1 cellular context compared by ENCODE assay signal in genomic region chr14:24297190-24297964, GRCh38.
A peak's percentile ranks its signal among the peaks of the same experiment; 100 is the strongest.
TF ChIP-seq lines count a peak whose summit lies in the region.

No MANE protein-coding gene starts in this region.

TF ChIP-seq in K562, 482 proteins besides CTCF, POLR2A, EP300 and RAD21:
- no peak for TF ChIP-seq TRIM24 (IDR thresholded peaks at IDR 0.05)
- peak; percentile 31; the same call in 1 of the 2 replicates for TF ChIP-seq SMC3 (conservative IDR thresholded peaks at IDR 0.05; ENCODE audit: insufficient read depth, low read depth, low read length)
- TF ChIP-seq JUND (IDR thresholded peaks at IDR 0.05; ENCODE audit: borderline replicate concordance, low read depth, low read length) = peak; percentile 16; the same call in 1 of the 2 replicates
- TF ChIP-seq JUND (tag; IDR thresholded peaks at IDR 0.05; ENCODE audit: borderline replicate concordance, low read depth, low read length) = no peak; the same call in 2 of the 3 replicates
- TF ChIP-seq BRCA1 (IDR thresholded peaks at IDR 0.05) = no peak
- TF ChIP-seq BRCA1 (CRISPR knock-in tag; IDR thresholded peaks at IDR 0.05) = no peak
- no peak for TF ChIP-seq EWSR1 (IDR thresholded peaks at IDR 0.05; ENCODE audit: borderline replicate concordance, low read depth, partially characterized antibody)
- TF ChIP-seq GATA2 (CRISPR knock-in tag; IDR thresholded peaks at IDR 0.05) = peak; percentile 79
- TF ChIP-seq ZC3H8 (IDR thresholded peaks at IDR 0.05) = no peak
- TF ChIP-seq SPI1 (IDR thresholded peaks at IDR 0.05; ENCODE audit: borderline replicate concordance, low read depth, low read length) = no peak
- TF ChIP-seq FOXK2 (conservative IDR thresholded peaks at IDR 0.05 in 1 of 2, IDR thresholded peaks at IDR 0.05 in 1 of 2; ENCODE audit: low read depth in 2 of 2) = no peak
- no peak for TF ChIP-seq SUPT5H (IDR thresholded peaks at IDR 0.05)
- TF ChIP-seq, protein P1, sequence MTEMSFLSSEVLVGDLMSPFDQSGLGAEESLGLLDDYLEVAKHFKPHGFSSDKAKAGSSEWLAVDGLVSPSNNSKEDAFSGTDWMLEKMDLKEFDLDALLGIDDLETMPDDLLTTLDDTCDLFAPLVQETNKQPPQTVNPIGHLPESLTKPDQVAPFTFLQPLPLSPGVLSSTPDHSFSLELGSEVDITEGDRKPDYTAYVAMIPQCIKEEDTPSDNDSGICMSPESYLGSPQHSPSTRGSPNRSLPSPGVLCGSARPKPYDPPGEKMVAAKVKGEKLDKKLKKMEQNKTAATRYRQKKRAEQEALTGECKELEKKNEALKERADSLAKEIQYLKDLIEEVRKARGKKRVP (CRISPR knock-in tag; IDR thresholded peaks at IDR 0.05) = no peak
- TF ChIP-seq YBX1 (IDR thresholded peaks at IDR 0.05) = no peak
- no peak for TF ChIP-seq RUNX1 (IDR thresholded peaks at IDR 0.05; ENCODE audit: low read depth)
- TF ChIP-seq, protein P2, sequence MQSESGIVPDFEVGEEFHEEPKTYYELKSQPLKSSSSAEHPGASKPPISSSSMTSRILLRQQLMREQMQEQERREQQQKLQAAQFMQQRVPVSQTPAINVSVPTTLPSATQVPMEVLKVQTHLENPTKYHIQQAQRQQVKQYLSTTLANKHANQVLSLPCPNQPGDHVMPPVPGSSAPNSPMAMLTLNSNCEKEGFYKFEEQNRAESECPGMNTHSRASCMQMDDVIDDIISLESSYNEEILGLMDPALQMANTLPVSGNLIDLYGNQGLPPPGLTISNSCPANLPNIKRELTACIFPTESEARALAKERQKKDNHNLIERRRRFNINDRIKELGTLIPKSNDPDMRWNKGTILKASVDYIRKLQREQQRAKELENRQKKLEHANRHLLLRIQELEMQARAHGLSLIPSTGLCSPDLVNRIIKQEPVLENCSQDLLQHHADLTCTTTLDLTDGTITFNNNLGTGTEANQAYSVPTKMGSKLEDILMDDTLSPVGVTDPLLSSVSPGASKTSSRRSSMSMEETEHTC (IDR thresholded peaks at IDR 0.05) = no peak
- TF ChIP-seq CCNT2 (IDR thresholded peaks at IDR 0.05; ENCODE audit: borderline replicate concordance, extremely low read depth, insufficient read length, low read depth, low read length) = no peak
- TF ChIP-seq BRD9 (IDR thresholded peaks at IDR 0.05; ENCODE audit: low read depth, partially characterized antibody) = peak; percentile 30
- TF ChIP-seq CREM (IDR thresholded peaks at IDR 0.05; ENCODE audit: low read depth) = 0 out of 2 replicates have a peak, but pooled peaks have one; percentile 13
- TF ChIP-seq NBN (IDR thresholded peaks at IDR 0.05; ENCODE audit: low read depth) = no peak
- peak; percentile 57; the same call in 1 of the 2 replicates for TF ChIP-seq EHMT2 (IDR thresholded peaks at IDR 0.05)
- TF ChIP-seq, protein P3, sequence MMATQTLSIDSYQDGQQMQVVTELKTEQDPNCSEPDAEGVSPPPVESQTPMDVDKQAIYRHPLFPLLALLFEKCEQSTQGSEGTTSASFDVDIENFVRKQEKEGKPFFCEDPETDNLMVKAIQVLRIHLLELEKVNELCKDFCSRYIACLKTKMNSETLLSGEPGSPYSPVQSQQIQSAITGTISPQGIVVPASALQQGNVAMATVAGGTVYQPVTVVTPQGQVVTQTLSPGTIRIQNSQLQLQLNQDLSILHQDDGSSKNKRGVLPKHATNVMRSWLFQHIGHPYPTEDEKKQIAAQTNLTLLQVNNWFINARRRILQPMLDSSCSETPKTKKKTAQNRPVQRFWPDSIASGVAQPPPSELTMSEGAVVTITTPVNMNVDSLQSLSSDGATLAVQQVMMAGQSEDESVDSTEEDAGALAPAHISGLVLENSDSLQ (IDR thresholded peaks at IDR 0.05) = no peak
- no peak for TF ChIP-seq DPF2 (IDR thresholded peaks at IDR 0.05)
- TF ChIP-seq NUFIP1 (IDR thresholded peaks at IDR 0.05; ENCODE audit: partially characterized antibody) = no peak
- no peak for TF ChIP-seq MTA3 (IDR thresholded peaks at IDR 0.05; ENCODE audit: borderline replicate concordance)
